Comparison of ENCODE assay signal across 1 cellular context in the genomic region with DNA sequence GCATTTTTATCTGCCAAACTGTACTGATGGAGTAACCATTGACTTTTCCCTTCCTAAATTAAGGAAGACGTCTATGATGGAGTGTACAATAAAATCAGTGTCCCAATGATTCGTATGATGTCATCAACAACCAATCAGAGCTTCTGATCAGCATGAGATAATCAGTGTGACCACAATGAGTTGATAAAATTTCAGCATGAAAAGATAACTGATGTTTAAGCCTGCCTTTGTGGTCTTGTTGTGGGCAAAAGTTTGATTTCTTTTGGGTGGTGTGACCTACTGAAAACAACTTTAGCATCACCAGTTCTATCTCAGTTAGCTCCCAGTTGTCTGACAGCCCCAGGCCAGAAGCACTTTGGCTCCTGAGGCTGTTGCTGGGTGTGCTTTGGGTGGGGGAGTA.
TF ChIP-seq lines count a peak whose summit lies in the region.

No MANE protein-coding gene starts in this region.

TF ChIP-seq in H1, 55 proteins besides CTCF, POLR2A, EP300 and RAD21:
- TF ChIP-seq KDM5A (IDR thresholded peaks at IDR 0.05; ENCODE audit: low read length) = no peak
- TF ChIP-seq CBX8 (IDR thresholded peaks at IDR 0.05; ENCODE audit: borderline replicate concordance, low read depth, low read length) = no peak
- TF ChIP-seq, protein P1, sequence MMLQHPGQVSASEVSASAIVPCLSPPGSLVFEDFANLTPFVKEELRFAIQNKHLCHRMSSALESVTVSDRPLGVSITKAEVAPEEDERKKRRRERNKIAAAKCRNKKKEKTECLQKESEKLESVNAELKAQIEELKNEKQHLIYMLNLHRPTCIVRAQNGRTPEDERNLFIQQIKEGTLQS (IDR thresholded peaks at IDR 0.05; ENCODE audit: insufficient read depth, low read depth, low read length) = no peak
- no peak for TF ChIP-seq POLR2AphosphoS5 (IDR thresholded peaks at IDR 0.05; ENCODE audit: low read depth, low read length)
- no peak for TF ChIP-seq SRF (IDR thresholded peaks at IDR 0.05; ENCODE audit: low read depth, low read length)
- no peak for TF ChIP-seq SP2 (IDR thresholded peaks at IDR 0.05; ENCODE audit: low read length)
- no peak for TF ChIP-seq GABPA (IDR thresholded peaks at IDR 0.05; ENCODE audit: borderline replicate concordance, insufficient read depth, low read length)
- TF ChIP-seq KDM1A (IDR thresholded peaks at IDR 0.05; ENCODE audit: borderline replicate concordance, low read length) = no peak
TF ChIP-seq in H1: peak in this region for 0.
